10 cellular contexts compared by ENCODE assay signal in the genomic region with DNA sequence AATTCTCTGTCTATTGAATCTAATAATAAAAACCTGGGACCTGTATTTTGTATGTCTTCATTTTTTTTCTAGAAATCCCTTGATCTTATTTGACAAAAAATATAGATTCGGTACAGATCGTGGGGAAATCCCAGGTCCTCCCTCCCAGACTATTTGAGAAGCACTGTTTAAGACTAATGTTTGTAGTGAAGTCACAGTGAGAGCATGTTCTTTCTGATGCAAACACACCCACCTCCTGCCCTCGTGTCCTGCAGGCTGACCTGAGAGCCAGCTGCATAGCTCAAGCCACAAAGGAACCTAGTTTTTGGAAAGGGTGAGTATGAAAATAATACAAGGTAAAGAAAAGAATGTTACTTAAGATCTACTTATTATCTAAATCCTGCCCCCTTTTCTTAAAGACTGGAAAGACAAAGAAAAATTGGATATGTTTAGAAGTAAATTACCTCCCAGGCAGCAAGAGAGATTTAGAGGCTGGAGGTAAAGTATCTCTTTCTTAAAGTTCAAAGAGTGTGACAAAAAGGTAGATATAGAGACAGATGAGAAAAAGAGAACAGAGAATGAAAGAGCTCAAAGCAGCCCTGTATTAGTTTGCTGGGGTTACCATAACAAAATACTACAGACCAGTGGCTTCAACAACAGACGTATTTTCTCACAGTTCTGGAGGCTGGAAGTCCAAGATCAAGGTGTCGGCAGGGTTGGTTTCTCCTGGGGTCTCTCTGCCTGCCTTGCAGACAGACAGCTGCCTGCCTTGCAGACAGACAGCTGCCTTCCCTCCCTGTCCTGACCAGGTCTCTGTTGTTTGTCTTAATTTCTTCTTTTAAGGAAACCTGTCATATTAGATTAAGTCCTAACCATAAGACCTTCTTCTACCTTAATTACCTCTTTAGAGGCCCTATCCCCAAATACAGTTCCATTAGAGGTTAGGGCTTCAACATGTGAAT. TPM values are rescaled to one million over a fixed set of nuclear protein-coding genes. Genes with fewer than 3 reads are reported as not detected.
DNase-seq lines count a peak whose midpoint lies in the region; ATAC-seq and TF ChIP-seq lines count a peak whose summit lies in the region.
"Had no signal": no experiment of that assay in that cellular context is flagged by ENCODE, and none has a peak within 500 bp of the region (broad histone marks: within the 10 kb centered on the region; RNA-seq: fewer than 3 reads in every experiment).

No MANE protein-coding gene starts in this region.

- H3K4me3 ChIP-seq in left ventricle myocardium inferior (no peak overlapping the region), foreskin fibroblast (ENCODE audit: low read depth in 1 of 2, low read length in 2 of 2) (no peak overlapping the region)
- H3K4me3 ChIP-seq: stomach had no signal

- intact Hi-C loops in left ventricle myocardium inferior (cut with micrococcal nuclease): loop anchor here (2.0 to 5.0 kb wide), 2 partner anchors 135 to 325 kb away; no protein-coding TSS in a partner anchor

- no peak for TF ChIP-seq CTCF in left ventricle myocardium inferior (IDR thresholded peaks at IDR 0.05; ENCODE audit: borderline replicate concordance)
- no peak for TF ChIP-seq CTCF in foreskin fibroblast (IDR thresholded peaks at IDR 0.05; ENCODE audit: low read depth, low read length)

- peaks cover 18% of the 10 kb centered on the region for H3K27me3 ChIP-seq in left ventricle myocardium inferior (ENCODE audit: low read depth)
- H3K27me3 ChIP-seq: stomach had no signal

- H3K4me1 ChIP-seq in left ventricle myocardium inferior: no peaks in the 10 kb centered on the region

- no peaks in the 10 kb centered on the region for H3K36me3 Mint-ChIP-seq in stimulated activated naive B cell treated with anti-CD40 and anti-IgM and Interleukin-4, amounts not matched to agents 10 μg/mL and 1 μg/mL and 100 μg/mL, for 72 hours
- H3K36me3 Mint-ChIP-seq: activated naive CD4-positive, alpha-beta T cell treated with anti-CD3 and anti-CD28 coated beads, Interleukin-2, amount 10 ng/mL, durations not matched to agents 7 days and 5 days had no signal

- no peak overlapping the region for H3K4me3 Mint-ChIP-seq in stimulated activated naive CD8-positive, alpha-beta T cell treated with anti-CD3 and anti-CD28 coated beads, Interleukin-15, amount 100 ng/mL, for 72 hours
- no peak overlapping the region for H3K4me3 Mint-ChIP-seq in stimulated activated naive B cell treated with anti-CD40 and anti-IgM and Interleukin-4, amounts not matched to agents 10 μg/mL and 1 μg/mL and 100 μg/mL, for 72 hours
- H3K4me3 Mint-ChIP-seq: activated naive CD4-positive, alpha-beta T cell treated with anti-CD3 and anti-CD28 coated beads, Interleukin-2, amount 10 ng/mL, durations not matched to agents 7 days and 5 days had no signal

- H3K27me3 Mint-ChIP-seq in stimulated activated naive CD8-positive, alpha-beta T cell treated with anti-CD3 and anti-CD28 coated beads, Interleukin-15, amount 100 ng/mL, for 72 hours: peaks cover 38% of the 10 kb centered on the region
- peaks cover 26 to 49% of the 10 kb centered on the region in 2 donors for H3K27me3 Mint-ChIP-seq in stimulated activated naive B cell treated with anti-CD40 and anti-IgM and Interleukin-4, amounts not matched to agents 10 μg/mL and 1 μg/mL and 100 μg/mL, for 72 hours

- peak; percentile 30 for ATAC-seq in stimulated activated naive CD8-positive, alpha-beta T cell treated with anti-CD3 and anti-CD28 coated beads, Interleukin-15, amount 100 ng/mL, for 72 hours
- ATAC-seq in stimulated activated naive CD8-positive, alpha-beta T cell treated with anti-CD3 and anti-CD28 coated beads, Interleukin-15, Interleukin-2, amounts not matched to agents 100 U/mL and 50 U/mL, for 24 hours: no peak
- peak; percentile 22 for ATAC-seq in HG02884 (IDR thresholded peaks at IDR 0.05; ENCODE audit: unreplicated experiment)
- peak; percentile 12 to 26 for ATAC-seq in stimulated activated naive B cell treated with anti-CD40 and anti-IgM and Interleukin-4, amounts not matched to agents 10 μg/mL and 1 μg/mL and 100 μg/mL, for 72 hours (replicated peaks)

- peaks cover 6% of the 10 kb centered on the region for H3K4me1 Mint-ChIP-seq in stimulated activated naive CD8-positive, alpha-beta T cell treated with anti-CD3 and anti-CD28 coated beads, Interleukin-15, amount 100 ng/mL, for 72 hours
- H3K4me1 Mint-ChIP-seq in stimulated activated naive B cell treated with anti-CD40 and anti-IgM and Interleukin-4, amounts not matched to agents 10 μg/mL and 1 μg/mL and 100 μg/mL, for 72 hours: peaks cover 0 to 7% of the 10 kb centered on the region in 2 donors
- H3K4me1 Mint-ChIP-seq: activated naive CD4-positive, alpha-beta T cell treated with anti-CD3 and anti-CD28 coated beads, Interleukin-2, amount 10 ng/mL, durations not matched to agents 7 days and 5 days had no signal

- H3K9me3 ChIP-seq in left ventricle myocardium inferior (replicated peaks): no peaks in the 10 kb centered on the region
- H3K9me3 ChIP-seq: stomach had no signal

- no peaks in the 10 kb centered on the region for H3K9me3 Mint-ChIP-seq in stimulated activated naive CD8-positive, alpha-beta T cell treated with anti-CD3 and anti-CD28 coated beads, Interleukin-15, amount 100 ng/mL, for 72 hours
- H3K9me3 Mint-ChIP-seq in stimulated activated naive B cell treated with anti-CD40 and anti-IgM and Interleukin-4, amounts not matched to agents 10 μg/mL and 1 μg/mL and 100 μg/mL, for 72 hours: no peaks in the 10 kb centered on the region
- H3K9me3 Mint-ChIP-seq: activated naive CD4-positive, alpha-beta T cell treated with anti-CD3 and anti-CD28 coated beads, Interleukin-2, amount 10 ng/mL, durations not matched to agents 7 days and 5 days had no signal

- no peak overlapping the region for H3K27ac ChIP-seq in left ventricle myocardium inferior (replicated peaks)
- H3K27ac ChIP-seq: stomach had no signal

- H3K27ac Mint-ChIP-seq in stimulated activated naive CD8-positive, alpha-beta T cell treated with anti-CD3 and anti-CD28 coated beads, Interleukin-15, amount 100 ng/mL, for 72 hours: peak overlapping the region in 1 of 2 donors; percentile 43
- no peak overlapping the region for H3K27ac Mint-ChIP-seq in stimulated activated naive B cell treated with anti-CD40 and anti-IgM and Interleukin-4, amounts not matched to agents 10 μg/mL and 1 μg/mL and 100 μg/mL, for 72 hours
- H3K27ac Mint-ChIP-seq: activated naive CD4-positive, alpha-beta T cell treated with anti-CD3 and anti-CD28 coated beads, Interleukin-2, amount 10 ng/mL, durations not matched to agents 7 days and 5 days had no signal

- no peak for DNase-seq in stimulated activated naive CD8-positive, alpha-beta T cell treated with anti-CD3 and anti-CD28 coated beads, Interleukin-15, amount 100 ng/mL, for 72 hours
- DNase-seq in stimulated activated naive CD8-positive, alpha-beta T cell treated with anti-CD3 and anti-CD28 coated beads, Interleukin-15, Interleukin-2, amounts not matched to agents 100 U/mL and 50 U/mL, for 24 hours: no peak
- peak; percentile 57 for DNase-seq in OCI-M1 (lab: John Stamatoyannopoulos, UW)
- DNase-seq in stimulated activated naive B cell treated with anti-CD40 and anti-IgM and Interleukin-4, amounts not matched to agents 10 μg/mL and 1 μg/mL and 100 μg/mL, for 72 hours: no peak
- DNase-seq in mesenteric fat pad (ENCODE audit: low spot score): no peak
- no peak for DNase-seq in left ventricle myocardium inferior
- no peak for DNase-seq in foreskin fibroblast

- no peaks in the 10 kb centered on the region for H3K36me3 ChIP-seq in left ventricle myocardium inferior
- H3K36me3 ChIP-seq: stomach had no signal

RNA-seq across cellular contexts. Expression of gene DCTD, which starts 20.4 kb away (rescaled TPM):
- total RNA-seq in mesenteric fat pad (107 TPM), left ventricle myocardium inferior (44.2 TPM)
